In genomic region chr19:2288010-2288742, GRCh38 we compare ENCODE assay signal across 16 cellular contexts. TPM values are rescaled to one million over a fixed set of nuclear protein-coding genes. Genes with fewer than 3 reads are reported as not detected.
DNase-seq lines count a peak whose midpoint lies in the region; ATAC-seq and TF ChIP-seq lines count a peak whose summit lies in the region.
"Had no signal": no experiment of that assay in that cellular context is flagged by ENCODE, and none has a peak within 500 bp of the region (broad histone marks: within the 10 kb centered on the region; RNA-seq: fewer than 3 reads in every experiment).

No MANE protein-coding gene starts in this region.

- ATAC-seq in lower lobe of right lung (no peak), HG03565 (IDR thresholded peaks at IDR 0.05; ENCODE audit: unreplicated experiment) (no peak)

- peaks cover 10% of the 10 kb centered on the region for H3K36me3 ChIP-seq in BLaER1
- H3K36me3 ChIP-seq in OCI-LY7 (ENCODE audit: insufficient read depth, low read length), result no peaks in the 10 kb centered on the region
- no peaks in the 10 kb centered on the region for H3K36me3 ChIP-seq in lower lobe of right lung
- H3K36me3 ChIP-seq: cardiac muscle cell, gastrocnemius medialis, thyroid gland had no signal

- H4K20me1 ChIP-seq in BLaER1 (peaks cover 27% of the 10 kb centered on the region), OCI-LY7 (ENCODE audit: insufficient read depth, low read length) (no peaks in the 10 kb centered on the region)

- H3K4me3 ChIP-seq in BLaER1 (peak overlapping the region; percentile 84; the same call in 1 of the 2 replicates), OCI-LY7 (ENCODE audit: low read depth, low read length, poor library complexity, severe bottlenecking) (no peak overlapping the region), lower lobe of right lung (no peak overlapping the region)
- H3K4me3 ChIP-seq: cardiac muscle cell, gastrocnemius medialis, thyroid gland had no signal

- POLR2A ChIA-PET in OCI-LY7 (lab: Charles Lee), result interaction anchor here (0.5 to 1.6 kb wide), 6 partner anchors 14 to 187 kb away, joined by 3 to 5 read pairs (median 4); partner anchors contain the start of genes GADD45B and LMNB2

- H3K27me3 ChIP-seq in BLaER1 (no peaks in the 10 kb centered on the region; the same call in 1 of the 2 replicates), lower lobe of right lung (ENCODE audit: low read depth) (peaks cover 49% of the 10 kb centered on the region)

- DNase-seq in NCI-H2171 treated with DMSO at 0.1 percent for 48 hours (lab: John Stamatoyannopoulos, UW) (peak; percentile 56), NCI-H2171 (lab: John Stamatoyannopoulos, UW) (no peak), OCI-LY7 (ENCODE audit: low spot score) (no peak), lower lobe of right lung (no peak), NCI-H1436 treated with DMSO at 0.1 percent for 48 hours (lab: John Stamatoyannopoulos, UW) (no peak)
- DNase-seq in activated CD8-positive, alpha-beta memory T cell treated with anti-CD3 and anti-CD28 coated beads for 24 hours, result no peak
- DNase-seq: activated gamma-delta T cell treated with Interleukin-2 at 50 U/mL for 16 hours, DMS53, gastrocnemius medialis, thyroid gland had no signal

- peak overlapping the region; percentile 95 for H3K9ac ChIP-seq in BLaER1
- H3K9ac ChIP-seq: parathyroid adenoma had no signal

- H3K9me2 ChIP-seq in OCI-LY7 (ENCODE audit: insufficient read depth, low read length), result no peaks in the 10 kb centered on the region

- H2AFZ ChIP-seq in OCI-LY7 (ENCODE audit: low read length), result no peak overlapping the region
- H2AFZ ChIP-seq: parathyroid adenoma had no signal

- H3K79me2 ChIP-seq in OCI-LY7 (ENCODE audit: insufficient read depth, low read depth, low read length), result no peaks in the 10 kb centered on the region
- H3K79me2 ChIP-seq: parathyroid adenoma had no signal

- H3K27ac ChIP-seq in BLaER1, result peak overlapping the region; percentile 98
- no peak overlapping the region for H3K27ac ChIP-seq in OCI-LY7 (ENCODE audit: low read depth, low read length, poor library complexity, severe bottlenecking)
- peak overlapping the region; percentile 41 for H3K27ac ChIP-seq in lower lobe of right lung
- H3K27ac ChIP-seq: cardiac muscle cell, gastrocnemius medialis, thyroid gland had no signal

- CTCF ChIA-PET in OCI-LY7 (lab: Charles Lee; ENCODE audit: unreplicated experiment), result interaction anchor here (0.6 kb wide), 1 partner anchor 36 kb away, joined by 3 read pairs; no protein-coding TSS in a partner anchor

- intact Hi-C loops in OCI-LY7 (cut with micrococcal nuclease; ENCODE audit: unreplicated experiment) (no loop called here), lower lobe of right lung (cut with DNase I) (no loop called here)

- peaks cover 83% of the 10 kb centered on the region for H3K4me1 ChIP-seq in BLaER1
- H3K4me1 ChIP-seq in OCI-LY7 (ENCODE audit: insufficient read depth, low read length, poor library complexity, severe bottlenecking), result peaks cover 38% of the 10 kb centered on the region
- peaks cover 30% of the 10 kb centered on the region for H3K4me1 ChIP-seq in lower lobe of right lung

- H3K4me2 ChIP-seq in BLaER1 (peak overlapping the region; percentile 99), OCI-LY7 (ENCODE audit: low read length) (peak overlapping the region; percentile 76)

- BruUV-seq in OCI-LY7 (replicated peaks; lab: Mats Ljungman, UMichigan), result no TSS peak

- no peaks in the 10 kb centered on the region for H3K9me3 ChIP-seq in BLaER1
- no peaks in the 10 kb centered on the region for H3K9me3 ChIP-seq in OCI-LY7 (ENCODE audit: low read length)
- no peaks in the 10 kb centered on the region for H3K9me3 ChIP-seq in lower lobe of right lung
- H3K9me3 ChIP-seq: gastrocnemius medialis, thyroid gland had no signal

- TF ChIP-seq CTCF in OCI-LY7 (conservative IDR thresholded peaks at IDR 0.05; ENCODE audit: low read length) (no peak), lower lobe of right lung (IDR thresholded peaks at IDR 0.05) (no peak)

RNA-seq across cellular contexts. Expression of gene PEAK3, which starts 6.2 kb away (rescaled TPM):
- not detected in 2 replicates for total RNA-seq in OCI-LY7 (2014; rRNA removed; shearing (Covaris generic))
- total RNA-seq in OCI-LY7 (2022) (0.18 TPM in 1 of 2 replicates, not detected in the other), lower lobe of right lung (7.5 TPM)
- total RNA-seq: mesothelial cell of epicardium, SK-MEL-5 had no signal

RNA-seq across cellular contexts. Expression of gene LINGO3, which starts 19.8 kb away (rescaled TPM):
- 0.33 and 0.38 TPM in 2 replicates for total RNA-seq in OCI-LY7 (2014; rRNA removed; shearing (Covaris generic))
- total RNA-seq in OCI-LY7 (2022) (0.13 and 0.17 TPM in 2 replicates), lower lobe of right lung (not detected)
- total RNA-seq: gastrocnemius medialis had no signal

RNA-seq across cellular contexts. Expression of gene JSRP1, which starts 32.0 kb away (rescaled TPM):
- 0.44 and 1.5 TPM in 2 replicates for total RNA-seq in OCI-LY7 (2014; rRNA removed; shearing (Covaris generic))
- total RNA-seq in OCI-LY7 (2022) (13.8 and 15.9 TPM in 2 replicates), lower lobe of right lung (not detected)
- total RNA-seq: thyroid gland had no signal

RNA-seq across cellular contexts. Expression of gene AMH, which starts 39.1 kb away (rescaled TPM):
- total RNA-seq in OCI-LY7 (2014; rRNA removed; shearing (Covaris generic)), result 10.7 and 14.8 TPM in 2 replicates
- total RNA-seq in OCI-LY7 (2022) (45.7 and 49.7 TPM in 2 replicates), lower lobe of right lung (1.9 TPM)

RNA-seq across cellular contexts. Expression of gene LSM7, which starts 40.2 kb away (rescaled TPM):
- 288 and 321 TPM in 2 replicates for total RNA-seq in OCI-LY7 (2014; rRNA removed; shearing (Covaris generic))
- total RNA-seq in OCI-LY7 (2022) (164 and 170 TPM in 2 replicates), lower lobe of right lung (58.2 TPM)
